1 cellular context compared by ENCODE assay signal in genomic region chr20:35720165-35721123, GRCh38.
TF ChIP-seq lines count a peak whose summit lies in the region.

No MANE protein-coding gene starts in this region.

TF ChIP-seq in H1, 55 proteins besides CTCF, POLR2A, EP300 and RAD21:
- TF ChIP-seq POLR2AphosphoS5 (IDR thresholded peaks at IDR 0.05; ENCODE audit: low read depth, low read length) (peak; percentile 49), SIN3A (conservative IDR thresholded peaks at IDR 0.05 in 1 of 2, IDR thresholded peaks at IDR 0.05 in 1 of 2; ENCODE audit: low read depth in 1 of 2, low read length in 2 of 2) (no peak)
